3 cellular contexts compared by ENCODE assay signal in genomic region chr2:38073211-38074005, GRCh38.
TF ChIP-seq lines count a peak whose summit lies in the region.

No MANE protein-coding gene starts in this region.

TF ChIP-seq in liver, 16 proteins besides CTCF, POLR2A, EP300 and RAD21 (continued from another document):
- TF ChIP-seq ATF3 (IDR thresholded peaks at IDR 0.05) (no peak), HNF4A (conservative IDR thresholded peaks at IDR 0.05) (no peak), GABPA (IDR thresholded peaks at IDR 0.05 in 1 of 2, conservative IDR thresholded peaks at IDR 0.05 in 1 of 2) (no peak)

TF ChIP-seq in HepG2, 621 proteins besides CTCF, POLR2A, EP300 and RAD21:
- no peak for TF ChIP-seq ZNF580 (CRISPR knock-in tag; IDR thresholded peaks at IDR 0.05; ENCODE audit: borderline replicate concordance, low read depth)
- no peak for TF ChIP-seq ZSCAN25 (CRISPR knock-in tag; IDR thresholded peaks at IDR 0.05)
- TF ChIP-seq SSRP1 (CRISPR knock-in tag; IDR thresholded peaks at IDR 0.05) = no peak
- no peak for TF ChIP-seq ZNF230 (CRISPR knock-in tag; IDR thresholded peaks at IDR 0.05)
- no peak for TF ChIP-seq HHEX (CRISPR knock-in tag; IDR thresholded peaks at IDR 0.05)
- no peak for TF ChIP-seq TRAFD1 (CRISPR knock-in tag; IDR thresholded peaks at IDR 0.05; ENCODE audit: borderline replicate concordance)
- no peak for TF ChIP-seq GRHL1 (CRISPR knock-in tag; conservative IDR thresholded peaks at IDR 0.05)
- no peak for TF ChIP-seq SAFB2 (CRISPR knock-in tag; IDR thresholded peaks at IDR 0.05; ENCODE audit: borderline replicate concordance, low read depth)
- TF ChIP-seq ELF4 (CRISPR knock-in tag; IDR thresholded peaks at IDR 0.05; ENCODE audit: borderline replicate concordance) = no peak
- no peak for TF ChIP-seq STAT5B (CRISPR knock-in tag; IDR thresholded peaks at IDR 0.05)

TF ChIP-seq in SK-N-SH, 30 proteins besides CTCF, POLR2A, EP300 and RAD21 (continued from another document):
- TF ChIP-seq YY1 (IDR thresholded peaks at IDR 0.05; ENCODE audit: low read depth) = no peak
- TF ChIP-seq FOXM1 (IDR thresholded peaks at IDR 0.05; ENCODE audit: low read depth) = no peak
